Comparison of ENCODE assay signal across 17 cellular contexts in genomic region chr1:67948155-67949075, GRCh38.
DNase-seq lines count a peak whose midpoint lies in the region; TF ChIP-seq lines count a peak whose summit lies in the region.
"Had no signal": no experiment of that assay in that cellular context is flagged by ENCODE, and none has a peak within 500 bp of the region (broad histone marks: within the 10 kb centered on the region; RNA-seq: fewer than 3 reads in every experiment).

No MANE protein-coding gene starts in this region.

- CTCF ChIA-PET in AG04450 (lab: Charles Lee) = interaction anchor here (1.1 to 1.9 kb wide), 2 partner anchors 94 to 181 kb away, joined by 3 to 5 read pairs; no protein-coding TSS in a partner anchor
- CTCF ChIA-PET in activated CD4-positive, alpha-beta memory T cell treated with anti-CD3 and anti-CD28 coated beads, Interleukin-2, amount 10 ng/mL, durations not matched to agents 7 days and 5 days (lab: Charles Lee) = no interaction called here

- TF ChIP-seq CTCF in AG04450 (IDR thresholded peaks at IDR 0.05; ENCODE audit: low read depth, low read length) = no peak
- TF ChIP-seq CTCF in HFF-Myc (IDR thresholded peaks at IDR 0.05; ENCODE audit: low read depth, low read length, missing control alignments) = no peak
- no peak for TF ChIP-seq CTCF in brain microvascular endothelial cell (IDR thresholded peaks at IDR 0.05; ENCODE audit: low read depth, low read length, missing control alignments)

- DNase-seq in AG04450 (ENCODE audit: low read depth, low spot score) (peak; percentile 59), HFF-Myc (ENCODE audit: extremely low read depth, low read depth) (peak; percentile 58), brain microvascular endothelial cell (peak; percentile 42), kidney tubule cell (ENCODE audit: low spot score) (peak; percentile 83), LoVo (ENCODE audit: low spot score) (no peak), NK-92 (lab: John Stamatoyannopoulos, UW; ENCODE audit: unreplicated experiment) (no peak), NCI-H510A (lab: John Stamatoyannopoulos, UW) (no peak)
- DNase-seq in activated CD4-positive, alpha-beta memory T cell treated with anti-CD3 and anti-CD28 coated beads, Interleukin-2, amount 10 ng/mL, durations not matched to agents 7 days and 5 days = no peak
- DNase-seq: activated CD4-positive, alpha-beta T cell treated with anti-CD3 and anti-CD28 coated beads for 48 hours; caudate nucleus; NCI-H1105; PC-9; transverse colon had no signal

- no peaks in the 10 kb centered on the region for H3K27me3 Mint-ChIP-seq in activated CD4-positive, alpha-beta memory T cell treated with anti-CD3 and anti-CD28 coated beads, Interleukin-2, amount 10 ng/mL, durations not matched to agents 7 days and 5 days
- H3K27me3 Mint-ChIP-seq: activated T-helper 17 cell treated with anti-CD3 and anti-CD28 coated beads, Interleukin-2, amount 50 U/mL, for 72 hours had no signal

- no peak overlapping the region for H3K4me3 Mint-ChIP-seq in activated CD4-positive, alpha-beta memory T cell treated with anti-CD3 and anti-CD28 coated beads, Interleukin-2, amount 10 ng/mL, durations not matched to agents 7 days and 5 days
- H3K4me3 Mint-ChIP-seq: activated T-helper 17 cell treated with anti-CD3 and anti-CD28 coated beads, Interleukin-2, amount 50 U/mL, for 72 hours; mesothelial cell of epicardium; T-helper 1 cell treated with Interleukin-12 subunit alpha and Interleukin-12 subunit beta and Interleukin-4 antibody, amounts not matched to agents 30 μg/mL and 1 μg/mL, for 36 hours had no signal

- peak overlapping the region; percentile 82 for H3K27ac ChIP-seq in AG04450 (ENCODE audit: low read depth, low read length)
- peak overlapping the region; percentile 28 for H3K27ac ChIP-seq in brain microvascular endothelial cell
- H3K27ac ChIP-seq: C4-2B, PC-9, transverse colon had no signal

- H3K27me3 ChIP-seq in AG04450 (ENCODE audit: control insufficient read depth, insufficient read depth, low read length) (no peaks in the 10 kb centered on the region), brain microvascular endothelial cell (replicated peaks) (no peaks in the 10 kb centered on the region)
- H3K27me3 ChIP-seq: transverse colon had no signal

- H3K4me3 ChIP-seq in AG04450 (ENCODE audit: low read depth, low read length) (no peak overlapping the region), HFF-Myc (replicated peaks; ENCODE audit: low read depth, low read length) (no peak overlapping the region), brain microvascular endothelial cell (ENCODE audit: low read depth, low read length) (no peak overlapping the region)
- H3K4me3 ChIP-seq: PC-9, transverse colon had no signal

- H3K36me3 ChIP-seq in brain microvascular endothelial cell (replicated peaks) = no peaks in the 10 kb centered on the region
- H3K36me3 ChIP-seq: transverse colon had no signal

- H3K27ac Mint-ChIP-seq in activated CD4-positive, alpha-beta memory T cell treated with anti-CD3 and anti-CD28 coated beads, Interleukin-2, amount 10 ng/mL, durations not matched to agents 7 days and 5 days = no peak overlapping the region
- H3K27ac Mint-ChIP-seq: activated T-helper 17 cell treated with anti-CD3 and anti-CD28 coated beads, Interleukin-2, amount 50 U/mL, for 72 hours; mesothelial cell of epicardium; T-helper 1 cell treated with Interleukin-12 subunit alpha and Interleukin-12 subunit beta and Interleukin-4 antibody, amounts not matched to agents 30 μg/mL and 1 μg/mL, for 36 hours had no signal

- no peaks in the 10 kb centered on the region for H3K9me3 Mint-ChIP-seq in activated CD4-positive, alpha-beta memory T cell treated with anti-CD3 and anti-CD28 coated beads, Interleukin-2, amount 10 ng/mL, durations not matched to agents 7 days and 5 days
- H3K9me3 Mint-ChIP-seq: activated T-helper 17 cell treated with anti-CD3 and anti-CD28 coated beads, Interleukin-2, amount 50 U/mL, for 72 hours; T-helper 1 cell treated with Interleukin-12 subunit alpha and Interleukin-12 subunit beta and Interleukin-4 antibody, amounts not matched to agents 30 μg/mL and 1 μg/mL, for 36 hours had no signal

- no peaks in the 10 kb centered on the region; the same call in none of the 2 replicates for H3K9me3 ChIP-seq in AG04450 (ENCODE audit: control insufficient read depth, insufficient read depth, low read length)
- H3K9me3 ChIP-seq: transverse colon had no signal

- H3K36me3 Mint-ChIP-seq in activated CD4-positive, alpha-beta memory T cell treated with anti-CD3 and anti-CD28 coated beads, Interleukin-2, amount 10 ng/mL, durations not matched to agents 7 days and 5 days (ENCODE audit: low read depth) = no peaks in the 10 kb centered on the region
- H3K36me3 Mint-ChIP-seq: mesothelial cell of epicardium had no signal

- in situ Hi-C loops in brain microvascular endothelial cell (cut with HindIII; ENCODE audit: low pct_ligation_motif_present, low sequenced_read_pairs) = no loop called here

- no peaks in the 10 kb centered on the region for H3K4me1 Mint-ChIP-seq in activated CD4-positive, alpha-beta memory T cell treated with anti-CD3 and anti-CD28 coated beads, Interleukin-2, amount 10 ng/mL, durations not matched to agents 7 days and 5 days
- H3K4me1 Mint-ChIP-seq: activated T-helper 17 cell treated with anti-CD3 and anti-CD28 coated beads, Interleukin-2, amount 50 U/mL, for 72 hours had no signal

- POLR2A ChIA-PET in AG04450 (lab: Yijun Ruan, JAX) = no interaction called here
- POLR2A ChIA-PET in activated CD4-positive, alpha-beta memory T cell treated with anti-CD3 and anti-CD28 coated beads, Interleukin-2, amount 10 ng/mL, durations not matched to agents 7 days and 5 days (lab: Charles Lee) = no interaction called here

Comparison
In these comparisons a context has a peak if more than half of its experiments do, and no peak if none do; other contexts are left out.
1. DNase-seq: peak in AG04450 (single experiment), HFF-Myc (single experiment), brain microvascular endothelial cell (single experiment) and kidney tubule cell (single experiment); none in LoVo (single experiment), NK-92 (single experiment), NCI-H510A (single experiment) and activated CD4-positive, alpha-beta memory T cell treated with anti-CD3 and anti-CD28 coated beads, Interleukin-2, amount 10 ng/mL, durations not matched to agents 7 days and 5 days (single experiment).